ENCODE assay signal across 8 cellular contexts in the genomic region with DNA sequence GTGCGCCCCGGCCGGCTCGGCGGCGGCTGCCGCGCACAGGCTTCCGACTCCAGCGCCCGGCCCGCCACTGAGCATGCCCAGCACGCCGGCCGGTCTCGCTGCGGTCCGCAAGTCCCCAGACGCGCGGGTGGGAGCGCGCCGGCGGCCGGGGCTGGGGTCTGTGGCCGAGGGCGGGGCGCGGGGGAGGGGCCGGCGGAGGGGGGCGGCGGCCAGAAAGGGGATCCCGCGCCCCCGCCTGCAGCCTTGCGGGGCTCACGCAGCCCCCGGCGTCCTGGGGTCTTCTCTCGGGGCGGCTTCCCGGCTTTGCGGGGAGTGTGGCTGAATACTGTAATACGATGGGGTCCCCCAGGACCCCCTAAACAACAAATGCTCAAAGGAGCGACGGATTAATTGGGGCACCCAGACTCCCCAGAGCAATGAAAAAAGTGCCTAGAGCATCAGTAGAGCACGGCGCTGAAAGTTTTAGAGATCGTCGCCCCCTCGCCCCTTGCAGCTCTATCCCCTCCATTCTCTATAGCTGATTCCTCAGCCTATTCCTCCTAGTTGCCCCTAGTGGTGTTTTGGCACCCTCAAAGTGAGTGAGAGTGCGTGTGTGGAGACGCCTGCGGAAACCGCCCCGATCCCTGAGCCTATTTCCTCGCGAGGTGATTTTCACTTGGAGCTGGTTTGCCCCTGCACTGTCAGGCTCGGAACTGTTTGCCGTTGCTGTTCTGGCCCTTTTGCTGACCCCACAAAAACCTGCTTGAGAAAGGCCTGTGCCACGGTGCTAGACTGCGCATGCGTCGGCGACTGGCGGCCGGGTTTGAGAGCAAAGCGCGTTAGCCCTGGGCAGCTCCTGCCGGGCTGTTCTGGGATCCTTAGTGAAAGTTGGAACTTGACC. TPM values are rescaled to one million over a fixed set of nuclear protein-coding genes. Genes with fewer than 3 reads are reported as not detected.
DNase-seq lines count a peak whose midpoint lies in the region; ATAC-seq and TF ChIP-seq lines count a peak whose summit lies in the region.

VAV3 (minus strand) TSS at position 69 of the 880 bp plus-strand sequence. CDS start 311 bp downstream, outside the sequence.

- H3K4me2 ChIP-seq in osteoblast (ENCODE audit: insufficient read depth, low read length), result peak within 1 kb of the TSS; percentile 89

- H3K79me2 ChIP-seq in osteoblast (ENCODE audit: insufficient read depth, low read length), result no peaks in the 10 kb centered on the region

- TF ChIP-seq POLR2A in tibial nerve (IDR thresholded peaks at IDR 0.05), result no peak

- H3K27ac ChIP-seq in cardiac muscle cell (no peak within 1 kb of the TSS), osteoblast (ENCODE audit: low read depth, low read length) (no peak within 1 kb of the TSS), tibial nerve (peak within 1 kb of the TSS in 3 of 4 donors; percentile 45 to 70 (median 67))

- peak in 1 of 2 donors; percentile 39 for TF ChIP-seq EP300 in tibial nerve (IDR thresholded peaks at IDR 0.05)

- H3K27me3 Mint-ChIP-seq in Calu3 (ENCODE audit: unreplicated experiment) (peaks cover 32% of the 10 kb centered on the region), IgD-negative memory B cell (no peaks in the 10 kb centered on the region)

- H3K9me3 Mint-ChIP-seq in Calu3 (ENCODE audit: low read depth, unreplicated experiment) (no peaks in the 10 kb centered on the region), IgD-negative memory B cell (no peaks in the 10 kb centered on the region)

- ATAC-seq in SK-N-SH treated with all-trans-retinoic acid at 6 μM for 48 hours, result peak; percentile 86

- DNase-seq in Calu3, result peak; percentile 40
- DNase-seq in adipocyte (ENCODE audit: low read depth), result peak; percentile 77
- DNase-seq in cardiac muscle cell (ENCODE audit: low read depth in 1 of 2, low spot score in 1 of 2), result peak; percentile 79 to 85
- DNase-seq in osteoblast (ENCODE audit: insufficient read length, low spot score, missing footprints), result peak; percentile 94
- peak; percentile 25 to 44 for DNase-seq in tibial nerve (ENCODE audit: low spot score in 2 of 2)
- DNase-seq in HT-29 (ENCODE audit: low spot score), result no peak

- H3K36me3 Mint-ChIP-seq in Calu3 (ENCODE audit: insufficient read depth, unreplicated experiment) (peaks cover 7% of the 10 kb centered on the region), IgD-negative memory B cell (peaks cover 3% of the 10 kb centered on the region)

- BruUV-seq in Calu3 (replicated peaks; lab: Mats Ljungman, UMichigan), result no TSS peak

- no peaks in the 10 kb centered on the region for H3K9me3 ChIP-seq in adipocyte (ENCODE audit: control insufficient read depth, low read length)
- no peaks in the 10 kb centered on the region for H3K9me3 ChIP-seq in cardiac muscle cell (ENCODE audit: low read depth)
- no peaks in the 10 kb centered on the region for H3K9me3 ChIP-seq in osteoblast (ENCODE audit: low read depth, low read length)
- no peaks in the 10 kb centered on the region for H3K9me3 ChIP-seq in tibial nerve

- H3K36me3 ChIP-seq in adipocyte (ENCODE audit: control insufficient read depth, insufficient read depth, low read length, severe bottlenecking), result no peaks in the 10 kb centered on the region
- H3K36me3 ChIP-seq in cardiac muscle cell, result no peaks in the 10 kb centered on the region
- H3K36me3 ChIP-seq in osteoblast (ENCODE audit: insufficient read depth, low read length), result no peaks in the 10 kb centered on the region
- no peaks in the 10 kb centered on the region for H3K36me3 ChIP-seq in tibial nerve

- peak within 1 kb of the TSS; percentile 84 for H2AFZ ChIP-seq in osteoblast (ENCODE audit: low read length)

- H4K20me1 ChIP-seq in osteoblast (ENCODE audit: insufficient read depth, low read length), result no peaks in the 10 kb centered on the region

- H3K27me3 ChIP-seq in adipocyte (replicated peaks; ENCODE audit: control insufficient read depth, insufficient read depth, low read length) (peaks cover 7% of the 10 kb centered on the region), cardiac muscle cell (peaks cover 31% of the 10 kb centered on the region), osteoblast (ENCODE audit: insufficient read depth, low read length) (peaks cover 30% of the 10 kb centered on the region), tibial nerve (no peaks in the 10 kb centered on the region)

- H3K4me3 ChIP-seq in adipocyte (ENCODE audit: low read length) (peak within 1 kb of the TSS; percentile 89), cardiac muscle cell (peak within 1 kb of the TSS; percentile 71), osteoblast (ENCODE audit: insufficient read depth, low read length) (peak within 1 kb of the TSS; percentile 68), tibial nerve (peak within 1 kb of the TSS; percentile 30 to 59 (median 52))

- H3K4me1 Mint-ChIP-seq in Calu3 (ENCODE audit: low read depth, unreplicated experiment), result no peaks in the 10 kb centered on the region
- H3K4me1 Mint-ChIP-seq in IgD-negative memory B cell, result peaks cover 19 to 26% (median 22%) of the 10 kb centered on the region in 3 donors

- H3K4me1 ChIP-seq in adipocyte (ENCODE audit: control insufficient read depth, insufficient read depth, low read length) (peaks cover 17% of the 10 kb centered on the region), cardiac muscle cell (ENCODE audit: low read depth) (no peaks in the 10 kb centered on the region), osteoblast (ENCODE audit: insufficient read depth, low read length) (peaks cover 5% of the 10 kb centered on the region), tibial nerve (peaks cover 0 to 25% (median 3%) of the 10 kb centered on the region in 4 donors)

- 0 to 2% methylated on average over 31 to 34 of the region's 72 CpGs for WGBS in tibial nerve, 2 donors

- TF ChIP-seq CTCF in Calu3 (IDR thresholded peaks at IDR 0.05; ENCODE audit: unreplicated experiment) (no peak), cardiac muscle cell (IDR thresholded peaks at IDR 0.05; ENCODE audit: low read depth, low read length) (peak; percentile 30), osteoblast (IDR thresholded peaks at IDR 0.05; ENCODE audit: extremely low read depth, low read depth, low read length) (no peak), tibial nerve (IDR thresholded peaks at IDR 0.05) (peak in 1 of 5 experiments; percentile 12)

- intact Hi-C loops in Calu3 (cut with micrococcal nuclease; ENCODE audit: unreplicated experiment), result no loop called here

- CTCF ChIA-PET in Calu3 (lab: Charles Lee), result no interaction called here

- peak within 1 kb of the TSS; percentile 72 for H3K9ac ChIP-seq in adipocyte (ENCODE audit: low read length)

- H3K27ac Mint-ChIP-seq in Calu3 (ENCODE audit: unreplicated experiment), result no peak within 1 kb of the TSS
- peak within 1 kb of the TSS; percentile 91 to 98 (median 93) for H3K27ac Mint-ChIP-seq in IgD-negative memory B cell

- H3K4me3 Mint-ChIP-seq in Calu3 (ENCODE audit: low read depth, unreplicated experiment) (peak within 1 kb of the TSS; percentile 55), IgD-negative memory B cell (peak within 1 kb of the TSS; percentile 94 to 100 (median 97))

TF ChIP-seq in SK-N-SH treated with all-trans-retinoic acid at 6 μM for 48 hours, 23 proteins besides CTCF, POLR2A, EP300 and RAD21:
- TF ChIP-seq SNAI2 (CRISPR knock-in tag; IDR thresholded peaks at IDR 0.05), result no peak
- no peak for TF ChIP-seq CSDC2 (CRISPR knock-in tag; IDR thresholded peaks at IDR 0.05)
- TF ChIP-seq ZNF70 (CRISPR knock-in tag; IDR thresholded peaks at IDR 0.05), result 0 out of 2 replicates have a peak, but pooled peaks have one; percentile 42

RNA-seq across cellular contexts. Expression of gene VAV3, which starts in this region (rescaled TPM):
- total RNA-seq in Calu3 (2022), result 33.3 and 38.2 TPM in 2 replicates
- 7.9 TPM for polyA plus RNA-seq in IgD-negative memory B cell
- total RNA-seq in cardiac muscle cell, result 0.86 and 1.2 TPM in 2 replicates
- 0.33 and 0.75 TPM in 2 replicates for polyA plus RNA-seq in cardiac muscle cell
- total RNA-seq in osteoblast, result 0.59 and 0.72 TPM in 2 replicates
- total RNA-seq in tibial nerve, result 10 to 100 TPM in 1 of 4 donors, 1 to 10 TPM in 3; 2.2 to 20.4 (median 4.0) TPM
- 0.03 and 1.7 TPM in 2 replicates for total RNA-seq in HT-29 (2014; rRNA removed; shearing (Covaris generic))

Comparison
In these comparisons a context has a peak if more than half of its experiments do, and no peak if none do; other contexts are left out.
1. Peak in DNase-seq, H3K4me3 ChIP-seq and H3K4me2 ChIP-seq in osteoblast; RNA of the gene not detected or under 1 TPM.
2. H3K27ac ChIP-seq: peak in tibial nerve (3 of 4); none in cardiac muscle cell (single experiment) and osteoblast (single experiment).
3. Peak in every context shown above with its lines, with median percentiles within 50 percentile points of each other: H3K4me3 ChIP-seq.